ENCODE assay signal across 27 cellular contexts in genomic region chr13:71408416-71408815, GRCh38.
"Had no signal": no experiment of that assay in that cellular context is flagged by ENCODE, and none has a peak within 500 bp of the region (broad histone marks: within the 10 kb centered on the region; RNA-seq: fewer than 3 reads in every experiment).

No MANE protein-coding gene starts in this region.

- H3K36me3 ChIP-seq: neural progenitor cell, ovary, prostate gland, right lobe of liver, sigmoid colon, stomach, thoracic aorta, thyroid gland, tibial nerve, upper lobe of left lung had no signal

- H3K4me3 ChIP-seq: neural progenitor cell, ovary, prostate gland, right lobe of liver, sigmoid colon, stomach, thoracic aorta, thyroid gland, tibial nerve, upper lobe of left lung had no signal

- H3K9me3 Mint-ChIP-seq: nephron; stimulated activated naive B cell treated with anti-CD40 and anti-IgM and Interleukin-4, amounts not matched to agents 10 μg/mL and 1 μg/mL and 100 μg/mL, for 72 hours; stimulated activated naive CD8-positive, alpha-beta T cell treated with anti-CD3 and anti-CD28 coated beads, Interleukin-15, Interleukin-2, amounts not matched to agents 100 ng/mL and 50 ng/mL, for 24 hours had no signal

- H3K27me3 ChIP-seq: neural progenitor cell, ovary, right lobe of liver, sigmoid colon, stomach, thyroid gland, tibial nerve, upper lobe of left lung had no signal

- H3K27me3 Mint-ChIP-seq: naive thymus-derived CD4-positive, alpha-beta T cell; stimulated activated naive B cell treated with anti-CD40 and anti-IgM and Interleukin-4, amounts not matched to agents 10 μg/mL and 1 μg/mL and 100 μg/mL, for 72 hours; stimulated activated naive CD8-positive, alpha-beta T cell treated with anti-CD3 and anti-CD28 coated beads, Interleukin-15, Interleukin-2, amounts not matched to agents 100 ng/mL and 50 ng/mL, for 24 hours had no signal

- DNase-seq: naive thymus-derived CD4-positive, alpha-beta T cell; natural killer cell; occipital lobe; ovary; right cardiac atrium; right lobe of liver; sigmoid colon; small intestine; stimulated activated CD4-positive, alpha-beta T cell treated with anti-CD3 and anti-CD28 coated beads, Interleukin-15, amount 100 ng/mL, for 24 hours; stimulated activated CD4-positive, alpha-beta T cell treated with anti-CD3 and anti-CD28 coated beads, Interleukin-2, amount 100 ng/mL, for 24 hours; stimulated activated CD4-positive, alpha-beta T cell treated with anti-CD3 and anti-CD28 coated beads, Interleukin-2, amount 100 ng/mL, for 48 hours; stimulated activated CD4-positive, alpha-beta T cell treated with anti-CD3 and anti-CD28 coated beads, Interleukin-4, amount 100 ng/mL, for 24 hours; stimulated activated naive B cell treated with anti-CD40 and anti-IgM and Interleukin-4, amounts not matched to agents 10 μg/mL and 1 μg/mL and 100 μg/mL, for 72 hours; stimulated activated naive CD4-positive, alpha-beta T cell treated with Interleukin-2 at 50 U/mL for 16 hours; stomach; thyroid gland; trophoblast cell; upper lobe of left lung had no signal

- H3K36me3 Mint-ChIP-seq: naive thymus-derived CD4-positive, alpha-beta T cell; neural progenitor cell; stimulated activated effector memory CD8-positive, alpha-beta T cell treated with anti-CD3 and anti-CD28 coated beads, Interleukin-12 subunit alpha, Interleukin-12 subunit beta, amount 100 ng/mL, for 72 hours; stimulated activated naive B cell treated with anti-CD40 and anti-IgM and Interleukin-4, amounts not matched to agents 10 μg/mL and 1 μg/mL and 100 μg/mL, for 72 hours had no signal

- H3K4me3 Mint-ChIP-seq: naive thymus-derived CD4-positive, alpha-beta T cell; natural killer cell; nephron; neural progenitor cell; stimulated activated effector memory CD8-positive, alpha-beta T cell treated with anti-CD3 and anti-CD28 coated beads, Interleukin-12 subunit alpha, Interleukin-12 subunit beta, amount 100 ng/mL, for 72 hours; stimulated activated naive B cell treated with anti-CD40 and anti-IgM and Interleukin-4, amounts not matched to agents 10 μg/mL and 1 μg/mL and 100 μg/mL, for 72 hours; stimulated activated naive CD8-positive, alpha-beta T cell treated with anti-CD3 and anti-CD28 coated beads, Interleukin-15, Interleukin-2, amounts not matched to agents 100 ng/mL and 50 ng/mL, for 24 hours had no signal

- H3K27ac Mint-ChIP-seq: naive thymus-derived CD4-positive, alpha-beta T cell; natural killer cell; nephron; neural progenitor cell; stimulated activated effector memory CD8-positive, alpha-beta T cell treated with anti-CD3 and anti-CD28 coated beads, Interleukin-12 subunit alpha, Interleukin-12 subunit beta, amount 100 ng/mL, for 72 hours; stimulated activated naive B cell treated with anti-CD40 and anti-IgM and Interleukin-4, amounts not matched to agents 10 μg/mL and 1 μg/mL and 100 μg/mL, for 72 hours; stimulated activated naive CD8-positive, alpha-beta T cell treated with anti-CD3 and anti-CD28 coated beads, Interleukin-15, Interleukin-2, amounts not matched to agents 100 ng/mL and 50 ng/mL, for 24 hours had no signal

- H3K9me3 ChIP-seq: ovary, prostate gland, right lobe of liver, sigmoid colon, stomach, thoracic aorta, thyroid gland, tibial nerve, upper lobe of left lung had no signal

- H3K27ac ChIP-seq: neural progenitor cell, ovary, parathyroid adenoma, prostate gland, right lobe of liver, sigmoid colon, stomach, thoracic aorta, thyroid gland, tibial nerve, upper lobe of left lung had no signal

- FAIRE-seq: small intestine, urothelium cell line had no signal

- H3K4me1 ChIP-seq: parathyroid adenoma, prostate gland, right lobe of liver, sigmoid colon, stomach, thyroid gland, tibial nerve, upper lobe of left lung had no signal

- H3K4me1 Mint-ChIP-seq: naive thymus-derived CD4-positive, alpha-beta T cell; natural killer cell; nephron; neural progenitor cell; stimulated activated effector memory CD8-positive, alpha-beta T cell treated with anti-CD3 and anti-CD28 coated beads, Interleukin-12 subunit alpha, Interleukin-12 subunit beta, amount 100 ng/mL, for 72 hours; stimulated activated naive B cell treated with anti-CD40 and anti-IgM and Interleukin-4, amounts not matched to agents 10 μg/mL and 1 μg/mL and 100 μg/mL, for 72 hours had no signal
